1 cellular context compared by ENCODE assay signal in genomic region chr2:14634885-14635871, GRCh38.
TF ChIP-seq lines count a peak whose summit lies in the region.

No MANE protein-coding gene starts in this region.

TF ChIP-seq in SK-N-SH, 30 proteins besides CTCF, POLR2A, EP300 and RAD21 (continued from another document):
- TF ChIP-seq REST (IDR thresholded peaks at IDR 0.05; ENCODE audit: low read depth, low read length) (no peak), TCF12 (IDR thresholded peaks at IDR 0.05) (peak; percentile 24; the same call in 1 of the 2 replicates), MEF2A (IDR thresholded peaks at IDR 0.05; ENCODE audit: borderline replicate concordance, low read depth) (no peak), SMC3 (IDR thresholded peaks at IDR 0.05; ENCODE audit: low read depth, low read length) (peak; percentile 17; the same call in 1 of the 2 replicates), FOXJ3 (CRISPR knock-in tag; IDR thresholded peaks at IDR 0.05) (no peak), RFX5 (IDR thresholded peaks at IDR 0.05; ENCODE audit: low read length) (no peak), USF2 (IDR thresholded peaks at IDR 0.05; ENCODE audit: borderline replicate concordance, low read depth, low read length) (no peak), MAX (IDR thresholded peaks at IDR 0.05; ENCODE audit: low read depth) (0 out of 2 replicates have a peak, but pooled peaks have one; percentile 31), MXI1 (IDR thresholded peaks at IDR 0.05; ENCODE audit: low read depth, low read length) (0 out of 2 replicates have a peak, but pooled peaks have one; percentile 12), NRF1 (IDR thresholded peaks at IDR 0.05; ENCODE audit: low read depth, low read length) (no peak), GABPA (IDR thresholded peaks at IDR 0.05; ENCODE audit: low read depth) (no peak), PBX3 (IDR thresholded peaks at IDR 0.05) (no peak), RCOR1 (IDR thresholded peaks at IDR 0.05; ENCODE audit: low read length) (no peak), IRF3 (IDR thresholded peaks at IDR 0.05; ENCODE audit: low read depth, low read length) (no peak), FOSL2 (IDR thresholded peaks at IDR 0.05; ENCODE audit: borderline replicate concordance, low read depth) (no peak)
